ENCODE assay signal across 26 cellular contexts in genomic region chr13:110185696-110186095, GRCh38.
DNase-seq lines count a peak whose midpoint lies in the region; ATAC-seq and TF ChIP-seq lines count a peak whose summit lies in the region.
"Had no signal": no experiment of that assay in that cellular context is flagged by ENCODE, and none has a peak within 500 bp of the region (broad histone marks: within the 10 kb centered on the region; RNA-seq: fewer than 3 reads in every experiment).

No MANE protein-coding gene starts in this region.

- H2BK5ac ChIP-seq in IMR-90 (ENCODE audit: low read depth, low read length, poor library complexity, severe bottlenecking): no peak overlapping the region

- TF ChIP-seq RAD21 in IMR-90 (IDR thresholded peaks at IDR 0.05; ENCODE audit: low read length): no peak

- WGBS in IMR-90 (ENCODE audit: extremely low coverage in 2 of 2, insufficient read length in 1 of 2), 2 experiments: 99% methylated on average over 9 of the region's 16 CpGs; no CpG with 5 or more reads in 1 of the 2 experiments

- peaks cover 12% of the 10 kb centered on the region for H3K4me1 ChIP-seq in IMR-90 (ENCODE audit: control insufficient read depth, insufficient read depth, low read length)
- peaks cover 13% of the 10 kb centered on the region for H3K4me1 ChIP-seq in osteoblast (ENCODE audit: insufficient read depth, low read length)
- peaks cover 0 to 13% (median 3%) of the 10 kb centered on the region in 4 donors for H3K4me1 ChIP-seq in tibial artery
- H3K4me1 ChIP-seq: psoas muscle had no signal

- POLR2A ChIA-PET in IMR-90 (lab: Charles Lee; ENCODE audit: unreplicated experiment): no interaction called here

- no peaks in the 10 kb centered on the region for H3K79me2 ChIP-seq in osteoblast (ENCODE audit: insufficient read depth, low read length)

- H3K4ac ChIP-seq in IMR-90 (ENCODE audit: low read depth, low read length): no peak overlapping the region

- no peak for TF ChIP-seq POLR2A in IMR-90 (IDR thresholded peaks at IDR 0.05; ENCODE audit: low read depth, low read length)

- no peak overlapping the region for H2AK9ac ChIP-seq in IMR-90 (replicated peaks; ENCODE audit: low read depth, low read length, poor library complexity)

- no peak overlapping the region for H2BK15ac ChIP-seq in IMR-90 (ENCODE audit: low read depth, low read length)

- H4K20me1 ChIP-seq in IMR-90 (ENCODE audit: insufficient read depth, low read length) (0 out of 2 replicates have a peak, but pooled peaks cover 9% of the 10 kb centered on the region), osteoblast (ENCODE audit: insufficient read depth, low read length) (peaks cover 7% of the 10 kb centered on the region)
- H4K20me1 ChIP-seq: BLaER1 treated with 17β-estradiol and CSF1 and Interleukin-3, amounts not matched to agents 10 nM and 100 nM had no signal

- H2AFZ ChIP-seq in IMR-90 (replicated peaks; ENCODE audit: low read length, poor library complexity) (no peak overlapping the region), osteoblast (ENCODE audit: low read length) (no peak overlapping the region)

- intact Hi-C loops in IMR-90 (cut with micrococcal nuclease): no loop called here
- intact Hi-C loops in tibial artery (cut with DNase I; ENCODE audit: low total_unique reads): no loop called here

- H3K4me2 ChIP-seq in IMR-90 (ENCODE audit: low read depth, low read length) (no peak overlapping the region), osteoblast (ENCODE audit: insufficient read depth, low read length) (no peak overlapping the region)
- H3K4me2 ChIP-seq: BLaER1 treated with 17β-estradiol and CSF1 and Interleukin-3, amounts not matched to agents 10 nM and 100 nM had no signal

- H3K4me3 ChIP-seq in IMR-90 (ENCODE audit: insufficient read depth, low read depth, low read length) (no peak overlapping the region), choroid plexus epithelial cell (ENCODE audit: low read depth, low read length) (no peak overlapping the region), osteoblast (ENCODE audit: insufficient read depth, low read length) (no peak overlapping the region), tibial artery (no peak overlapping the region)
- H3K4me3 ChIP-seq: BLaER1 treated with 17β-estradiol and CSF1 and Interleukin-3, amounts not matched to agents 10 nM and 100 nM; gastroesophageal sphincter; left ventricle myocardium inferior; psoas muscle had no signal

- H3K79me1 ChIP-seq in IMR-90 (ENCODE audit: low read depth in 1 of 2, low read length in 2 of 2): peaks cover 7 to 67% of the 10 kb centered on the region in 2 experiments; a peak in 3 of 4 replicates

- H3K36me3 ChIP-seq in IMR-90 (ENCODE audit: control insufficient read depth, insufficient read depth, low read length) (peaks cover 77% of the 10 kb centered on the region), osteoblast (ENCODE audit: insufficient read depth, low read length) (peaks cover 84% of the 10 kb centered on the region), tibial artery (peaks cover 59 to 97% (median 95%) of the 10 kb centered on the region in 3 donors)
- H3K36me3 ChIP-seq: BLaER1 treated with 17β-estradiol and CSF1 and Interleukin-3, amounts not matched to agents 10 nM and 100 nM had no signal

- H3K56ac ChIP-seq in IMR-90 (ENCODE audit: extremely low read depth, insufficient read depth, low read length): no peak overlapping the region

- in situ Hi-C loops in IMR-90 (cut with MboI; ENCODE audit: low sequenced_read_pairs): no loop called here

- H4K5ac ChIP-seq in IMR-90 (ENCODE audit: low read depth, low read length): no peak overlapping the region

- H2AK5ac ChIP-seq in IMR-90 (ENCODE audit: low read depth, low read length): no peak overlapping the region

- H3K14ac ChIP-seq in IMR-90 (replicated peaks; ENCODE audit: low read depth, low read length): no peak overlapping the region

- H3K9ac ChIP-seq in IMR-90 (ENCODE audit: low read depth, low read length): no peak overlapping the region
- H3K9ac ChIP-seq: BLaER1 treated with 17β-estradiol and CSF1 and Interleukin-3, amounts not matched to agents 10 nM and 100 nM had no signal

- no peak overlapping the region for H2BK20ac ChIP-seq in IMR-90 (ENCODE audit: low read depth, low read length)

- no TSS peak for BruUV-seq in IMR-90 (replicated peaks; lab: Mats Ljungman, UMichigan)

- no peak overlapping the region for H4K8ac ChIP-seq in IMR-90 (ENCODE audit: low read depth in 2 of 2, low read length in 2 of 2)

- H3K27ac ChIP-seq in IMR-90 (ENCODE audit: insufficient read depth, low read length): no peak overlapping the region
- H3K27ac ChIP-seq in osteoblast (ENCODE audit: low read depth, low read length): no peak overlapping the region
- peak overlapping the region in 1 of 2 donors; percentile 15 for H3K27ac ChIP-seq in tibial artery
- H3K27ac ChIP-seq: BLaER1 treated with 17β-estradiol and CSF1 and Interleukin-3, amounts not matched to agents 10 nM and 100 nM; gastroesophageal sphincter; HL-60; left ventricle myocardium inferior; psoas muscle; VCaP had no signal

- dilution Hi-C loops in IMR-90 (cut with HindIII; ENCODE audit: low sequenced_read_pairs, unreplicated experiment): no loop called here

- H3K9me1 ChIP-seq in IMR-90 (ENCODE audit: insufficient read depth, low read length): peaks cover 43% of the 10 kb centered on the region

- no peak overlapping the region for H3K23ac ChIP-seq in IMR-90 (ENCODE audit: low read depth, low read length)

- CTCF ChIA-PET in IMR-90 (lab: Yijun Ruan, JAX): no interaction called here

- no peak overlapping the region for H3K18ac ChIP-seq in IMR-90 (ENCODE audit: low read depth, low read length)

- DNase-seq in AG08395 (ENCODE audit: low spot score) (peak; percentile 39), IMR-90 (peak; percentile 17), choroid plexus epithelial cell (ENCODE audit: low read depth) (peak; percentile 39), osteoblast (ENCODE audit: insufficient read length, low spot score, missing footprints) (peak; percentile 77), AML-193 (lab: John Stamatoyannopoulos, UW) (no peak), Kasumi-1 (lab: John Stamatoyannopoulos, UW) (no peak), NCI-H187 (lab: John Stamatoyannopoulos, UW) (no peak), tibial artery (no peak)
- DNase-seq: activated CD4-positive, alpha-beta T cell treated with anti-CD3 and anti-CD28 coated beads, Interleukin-2, amount 10 ng/mL, durations not matched to agents 24 days and 14 days; activated naive CD4-positive, alpha-beta T cell treated with anti-CD3 and anti-CD28 coated beads, Interleukin-2, amount 50 U/mL, for 16 hours; activated T-cell treated with anti-CD3 and anti-CD28 coated beads, Interleukin-2, amount 50 U/mL, for 48 hours; anterior cingulate cortex; Calu3; effector CD4-positive, alpha-beta T cell; HCEC 1CT; left ventricle myocardium inferior; NCI-H2081 treated with DMSO at 0.1 percent for 48 hours; NCI-H446; psoas muscle; trophoblast cell had no signal

- no peak overlapping the region for H4K91ac ChIP-seq in IMR-90 (ENCODE audit: insufficient read depth, low read depth, low read length)

- no peak overlapping the region for H2BK120ac ChIP-seq in IMR-90 (ENCODE audit: low read depth, low read length)

- no peak for ATAC-seq in IMR-90 (ENCODE audit: low read depth)
- ATAC-seq: esophagus mucosa; gastroesophageal sphincter; natural killer cell treated with Interleukin-12 subunit alpha and Interleukin-12 subunit beta and Interleukin-15 and Interleukin-18, amount 100 ng/mL, for 72 hours; psoas muscle had no signal

- H3K27me3 ChIP-seq in IMR-90 (ENCODE audit: control insufficient read depth, insufficient read depth, low read length) (no peaks in the 10 kb centered on the region), osteoblast (ENCODE audit: insufficient read depth, low read length) (no peaks in the 10 kb centered on the region), tibial artery (no peaks in the 10 kb centered on the region)
- H3K27me3 ChIP-seq: BLaER1 treated with 17β-estradiol and CSF1 and Interleukin-3, amounts not matched to agents 10 nM and 100 nM; gastroesophageal sphincter had no signal

- TF ChIP-seq CTCF in IMR-90 (conservative IDR thresholded peaks at IDR 0.05; ENCODE audit: low read depth, low read length) (no peak), choroid plexus epithelial cell (conservative IDR thresholded peaks at IDR 0.05; ENCODE audit: low read depth, low read length) (no peak), osteoblast (IDR thresholded peaks at IDR 0.05; ENCODE audit: extremely low read depth, low read depth, low read length) (no peak), tibial artery (IDR thresholded peaks at IDR 0.05) (no peak)

- H3K9me3 ChIP-seq in IMR-90 (ENCODE audit: control insufficient read depth, insufficient read depth, low read length) (no peaks in the 10 kb centered on the region), osteoblast (ENCODE audit: low read depth, low read length) (no peaks in the 10 kb centered on the region), tibial artery (no peaks in the 10 kb centered on the region)
- H3K9me3 ChIP-seq: gastroesophageal sphincter, left ventricle myocardium inferior, psoas muscle had no signal

TF ChIP-seq in IMR-90, 13 proteins besides CTCF, POLR2A, EP300 and RAD21 (continues in another document):
- no peak for TF ChIP-seq USF2 (IDR thresholded peaks at IDR 0.05; ENCODE audit: low read depth, low read length)
- no peak for TF ChIP-seq BHLHE40 (IDR thresholded peaks at IDR 0.05; ENCODE audit: low read depth, low read length)
- no peak for TF ChIP-seq NFE2L2 (IDR thresholded peaks at IDR 0.05; ENCODE audit: low read depth, low read length)
- TF ChIP-seq RCOR1 (IDR thresholded peaks at IDR 0.05; ENCODE audit: insufficient replicate concordance, low read length): no peak
- TF ChIP-seq CEBPB (IDR thresholded peaks at IDR 0.05; ENCODE audit: low read depth, low read length): no peak
- no peak for TF ChIP-seq ELK1 (IDR thresholded peaks at IDR 0.05; ENCODE audit: borderline replicate concordance, low read depth, low read length)
- TF ChIP-seq FOS (IDR thresholded peaks at IDR 0.05; ENCODE audit: low read depth, low read length): no peak
- no peak for TF ChIP-seq CHD1 (IDR thresholded peaks at IDR 0.05; ENCODE audit: low read depth, low read length)

Comparison
In these comparisons a context has a peak if more than half of its experiments do, and no peak if none do; other contexts are left out.
1. DNase-seq: peak in AG08395 (single experiment), IMR-90 (single experiment), choroid plexus epithelial cell (single experiment) and osteoblast (single experiment); none in AML-193 (0 of 2), Kasumi-1 (0 of 2), NCI-H187 (0 of 2) and tibial artery (0 of 2).